Comparison of ENCODE assay signal across 8 cellular contexts in genomic region chr11:78079232-78080083, GRCh38. TPM values are rescaled to one million over a fixed set of nuclear protein-coding genes. Genes with fewer than 3 reads are reported as not detected.
DNase-seq lines count a peak whose midpoint lies in the region; ATAC-seq and TF ChIP-seq lines count a peak whose summit lies in the region.

Gene NDUFC2 (minus strand): TSS chr11:78079862. CDS start chr11:78079744, 118 bp downstream.

- peaks cover 27% of the 10 kb centered on the region for H4K20me1 ChIP-seq in hepatocyte (ENCODE audit: insufficient read depth, poor library complexity, severe bottlenecking)

- 2% methylated on average over 68 of the region's 68 CpGs for WGBS in hepatocyte (ENCODE audit: low lambda C conversion rate, missing lambda C conversion rate)

- TF ChIP-seq POLR2A in vagina (IDR thresholded peaks at IDR 0.05) = peak in 1 of 2 donors; percentile 40

- in situ Hi-C loops in GM13977 (cut with MboI; ENCODE audit: low pct_unique_long_range_greater_than_20kb, low sequenced_read_pairs, unreplicated experiment) (no loop called here), astrocyte of the cerebellum (cut with HindIII; ENCODE audit: low sequenced_read_pairs) (no loop called here)

- DNase-seq in GM13977 (ENCODE audit: low spot score) = peak; percentile 80
- peak; percentile 7 for DNase-seq in NCI-H1436 treated with DMSO at 0.1 percent for 48 hours (lab: John Stamatoyannopoulos, UW)
- DNase-seq in T-helper 22 cell (ENCODE audit: low read depth) = peak; percentile 14
- DNase-seq in astrocyte of the cerebellum (ENCODE audit: low read depth) = peak; percentile 62
- DNase-seq in hepatocyte (ENCODE audit: low spot score) = peak; percentile 90
- peak; percentile 57 for DNase-seq in renal cortical epithelial cell (ENCODE audit: low read depth)
- no peak for DNase-seq in vagina (ENCODE audit: extremely low spot score in 2 of 2)

- no peaks in the 10 kb centered on the region for H3K9me3 ChIP-seq in hepatocyte (ENCODE audit: low read depth)
- H3K9me3 ChIP-seq in vagina = no peaks in the 10 kb centered on the region

- peak; percentile 89 for ATAC-seq in HG02798 (IDR thresholded peaks at IDR 0.05; ENCODE audit: poor library complexity, unreplicated experiment)

- no peak for TF ChIP-seq CTCF in GM13977 (IDR thresholded peaks at IDR 0.05; ENCODE audit: extremely low read depth, insufficient read depth, missing control alignments)
- TF ChIP-seq CTCF in astrocyte of the cerebellum (IDR thresholded peaks at IDR 0.05; ENCODE audit: low read depth, low read length, missing control alignments) = no peak
- no peak for TF ChIP-seq CTCF in hepatocyte (IDR thresholded peaks at IDR 0.05; ENCODE audit: poor library complexity)
- no peak for TF ChIP-seq CTCF in vagina (IDR thresholded peaks at IDR 0.05)

- H3K9me2 ChIP-seq in hepatocyte (replicated peaks; ENCODE audit: insufficient read depth) = no peaks in the 10 kb centered on the region

- intact Hi-C loops in vagina (cut with DNase I) = no loop called here

- H3K27me3 ChIP-seq in hepatocyte (no peaks in the 10 kb centered on the region), vagina (no peaks in the 10 kb centered on the region)

- H2AFZ ChIP-seq in hepatocyte = peak within 1 kb of the TSS; percentile 95

- H3K27ac ChIP-seq in hepatocyte (peak within 1 kb of the TSS; percentile 98), vagina (peak within 1 kb of the TSS; percentile 87)

- H3K79me2 ChIP-seq in hepatocyte = peaks cover 57% of the 10 kb centered on the region

- H3K4me3 ChIP-seq in astrocyte of the cerebellum (ENCODE audit: low read depth, low read length) (peak within 1 kb of the TSS; percentile 73), hepatocyte (peak within 1 kb of the TSS; percentile 94), vagina (peak within 1 kb of the TSS; percentile 58 to 76)

- H3K4me2 ChIP-seq in hepatocyte = peak within 1 kb of the TSS; percentile 95

- H3K4me1 ChIP-seq in hepatocyte (ENCODE audit: insufficient read depth) (peaks cover 13% of the 10 kb centered on the region), vagina (peaks cover 50% of the 10 kb centered on the region)

- H3K36me3 ChIP-seq in hepatocyte (replicated peaks; ENCODE audit: insufficient read depth, low read depth) = no peaks in the 10 kb centered on the region
- no peaks in the 10 kb centered on the region for H3K36me3 ChIP-seq in vagina

RNA-seq across cellular contexts. Expression of gene NDUFC2, which starts in this region (rescaled TPM):
- total RNA-seq in hepatocyte = 107 and 115 TPM in 2 replicates
- polyA plus RNA-seq in hepatocyte = 442 and 481 TPM in 2 replicates
- 80.9 and 101 TPM in 2 replicates for total RNA-seq in renal cortical epithelial cell
- 106 TPM for total RNA-seq in vagina

Comparison
In these comparisons a context has a peak if more than half of its experiments do, and no peak if none do; other contexts are left out.
1. DNase-seq: peak in GM13977 (single experiment), NCI-H1436 treated with DMSO at 0.1 percent for 48 hours (single experiment), T-helper 22 cell (single experiment), astrocyte of the cerebellum (single experiment), hepatocyte (single experiment) and renal cortical epithelial cell (single experiment); none in vagina (0 of 2).
2. Peak in every context shown above with its lines, with median percentiles within 50 percentile points of each other: H3K4me3 ChIP-seq.